ENCODE assay signal across 11 cellular contexts in genomic region chr4:185144601-185145240, GRCh38. TPM values are rescaled to one million over a fixed set of nuclear protein-coding genes. Genes with fewer than 3 reads are reported as not detected.
A peak's percentile ranks its signal among the peaks of the same experiment; 100 is the strongest.
DNase-seq lines count a peak whose midpoint lies in the region; ATAC-seq and TF ChIP-seq lines count a peak whose summit lies in the region.
"Had no signal": no experiment of that assay in that cellular context is flagged by ENCODE, and none has a peak within 500 bp of the region (broad histone marks: within the 10 kb centered on the region; RNA-seq: fewer than 3 reads in every experiment).

No MANE protein-coding gene starts in this region.

- peaks cover 22% of the 10 kb centered on the region for H3K79me2 ChIP-seq in DOHH2 (ENCODE audit: control insufficient read depth, low read length)

- H3K27me3 Mint-ChIP-seq in activated B cell treated with CpG ODN at 0.5 μM for 24 hours: no peaks in the 10 kb centered on the region

- peaks cover 13% of the 10 kb centered on the region for H3K4me1 Mint-ChIP-seq in activated B cell treated with CpG ODN at 0.5 μM for 24 hours

- H3K4me1 ChIP-seq in DOHH2 (ENCODE audit: control insufficient read depth, low read length): peaks cover 20% of the 10 kb centered on the region
- H3K4me1 ChIP-seq in iPS-20b (ENCODE audit: insufficient read depth, low read length): 0 out of 2 replicates have a peak, but pooled peaks cover 4% of the 10 kb centered on the region
- H3K4me1 ChIP-seq in gastrocnemius medialis: peaks cover 69% of the 10 kb centered on the region in 2 donors
- no peaks in the 10 kb centered on the region for H3K4me1 ChIP-seq in A673 (ENCODE audit: insufficient read depth, low read length, poor library complexity, severe bottlenecking)

- in situ Hi-C loops in gastrocnemius medialis (cut with MboI; ENCODE audit: low sequenced_read_pairs in 4 of 4): loop anchor here in 1 of 4 donors (25.0 kb wide), 1 partner anchor 382 kb away; no protein-coding TSS in a partner anchor

- H3K27ac ChIP-seq in DOHH2 (ENCODE audit: low read depth, low read length) (no peak overlapping the region), iPS-20b (ENCODE audit: low read length) (no peak overlapping the region), gastrocnemius medialis (peak overlapping the region; percentile 94 to 99 (median 97)), A673 (ENCODE audit: low read depth, low read length, poor library complexity, severe bottlenecking) (no peak overlapping the region)

- peak overlapping the region; percentile 15 for H3K4me3 Mint-ChIP-seq in activated B cell treated with CpG ODN at 0.5 μM for 24 hours

- ATAC-seq in activated B cell treated with CpG ODN at 0.5 μM for 24 hours (ENCODE audit: low read depth) (no peak), gastrocnemius medialis (no peak), HG03280 (IDR thresholded peaks at IDR 0.05; ENCODE audit: unreplicated experiment) (no peak)

- H3K9me3 Mint-ChIP-seq in activated B cell treated with CpG ODN at 0.5 μM for 24 hours: no peaks in the 10 kb centered on the region

- H3K9me3 ChIP-seq in DOHH2 (ENCODE audit: control insufficient read depth, insufficient read depth, low read length): no peaks in the 10 kb centered on the region
- no peaks in the 10 kb centered on the region for H3K9me3 ChIP-seq in iPS-20b (ENCODE audit: insufficient read depth, low read depth, low read length)
- no peaks in the 10 kb centered on the region for H3K9me3 ChIP-seq in gastrocnemius medialis
- H3K9me3 ChIP-seq in A673 (ENCODE audit: low read depth, low read length, poor library complexity, severe bottlenecking): no peaks in the 10 kb centered on the region

- no peaks in the 10 kb centered on the region for H3K27me3 ChIP-seq in DOHH2 (ENCODE audit: control insufficient read depth, low read length)
- peaks cover 6% of the 10 kb centered on the region; the same call in 1 of the 2 replicates for H3K27me3 ChIP-seq in iPS-20b (ENCODE audit: insufficient read depth, low read length)
- no peaks in the 10 kb centered on the region for H3K27me3 ChIP-seq in gastrocnemius medialis
- H3K27me3 ChIP-seq in A673 (replicated peaks; ENCODE audit: insufficient read depth, low read depth, low read length, poor library complexity): no peaks in the 10 kb centered on the region

- no peaks in the 10 kb centered on the region for H3K9me2 ChIP-seq in DOHH2 (replicated peaks; ENCODE audit: control insufficient read depth, low read length)

- no peak for TF ChIP-seq CTCF in DOHH2 (IDR thresholded peaks at IDR 0.05; ENCODE audit: low read depth, low read length, poor library complexity, severe bottlenecking)
- TF ChIP-seq CTCF in activated B cell treated with CpG ODN at 0.5 μM for 24 hours (IDR thresholded peaks at IDR 0.05): no peak
- TF ChIP-seq CTCF in gastrocnemius medialis (IDR thresholded peaks at IDR 0.05 in 4 of 5, conservative IDR thresholded peaks at IDR 0.05 in 1 of 5): peak in 4 of 5 experiments; percentile 14 to 32 (median 23)
- TF ChIP-seq CTCF in GM20000 (IDR thresholded peaks at IDR 0.05; ENCODE audit: extremely low read depth, missing control alignments): no peak
- TF ChIP-seq CTCF in A673 (conservative IDR thresholded peaks at IDR 0.05; ENCODE audit: low read depth, low read length): no peak

- peaks cover 31% of the 10 kb centered on the region for H3K36me3 ChIP-seq in DOHH2 (ENCODE audit: control insufficient read depth, low read length)
- peaks cover 37% of the 10 kb centered on the region for H3K36me3 ChIP-seq in iPS-20b (ENCODE audit: insufficient read depth, low read depth, low read length)
- peaks cover 0 to 49% of the 10 kb centered on the region in 2 donors for H3K36me3 ChIP-seq in gastrocnemius medialis
- no peaks in the 10 kb centered on the region for H3K36me3 ChIP-seq in A673 (ENCODE audit: insufficient read depth, low read length, poor library complexity, severe bottlenecking)

- 0 out of 2 replicates have a peak overlapping the region, but pooled peaks have one; percentile 18 for H3K9ac ChIP-seq in iPS-20b (ENCODE audit: low read depth, low read length)

- no peak overlapping the region for H3K27ac Mint-ChIP-seq in activated B cell treated with CpG ODN at 0.5 μM for 24 hours

- CTCF ChIA-PET in activated B cell treated with CpG ODN at 0.5 μM for 24 hours (lab: Charles Lee): interaction anchor here (2.4 kb wide), 1 partner anchor 10 kb away, joined by 7 read pairs; no protein-coding TSS in a partner anchor
- CTCF ChIA-PET in A673 (lab: Charles Lee): no interaction called here

- intact Hi-C loops in activated B cell treated with CpG ODN at 0.5 μM for 24 hours (cut with micrococcal nuclease): loop anchor here (5.0 to 10.0 kb wide), 6 partner anchors 317 to 1640 kb away; partner anchors contain the start of genes ACSL1, CENPU, CYP4V2 and ING2
- intact Hi-C loops in gastrocnemius medialis (cut with DNase I; ENCODE audit: low total_unique reads): loop anchor here (2.0 to 10.0 kb wide), 4 partner anchors 38 to 800 kb away; partner anchors contain the start of gene CFAP97
- intact Hi-C loops in A673 (cut with micrococcal nuclease; ENCODE audit: unreplicated experiment): no loop called here

- H3K4me3 ChIP-seq in DOHH2 (ENCODE audit: low read length) (peak overlapping the region; percentile 86), iPS-20b (ENCODE audit: low read length) (peak overlapping the region; percentile 71; the same call in 1 of the 2 replicates), gastrocnemius medialis (peak overlapping the region; percentile 72 to 81 (median 74)), A673 (ENCODE audit: low read depth, low read length, poor library complexity, severe bottlenecking) (no peak overlapping the region)

- TF ChIP-seq POLR2A in gastrocnemius medialis (IDR thresholded peaks at IDR 0.05): no peak

- H3F3A ChIP-seq in DOHH2 (ENCODE audit: control insufficient read depth, insufficient read depth): peaks cover 6% of the 10 kb centered on the region

- no peaks in the 10 kb centered on the region for H4K20me1 ChIP-seq in DOHH2 (ENCODE audit: control insufficient read depth, insufficient read depth, low read depth, low read length)

- H3K4me2 ChIP-seq in DOHH2 (ENCODE audit: low read length): peak overlapping the region; percentile 76

- BruUV-seq in A673 (replicated peaks; lab: Mats Ljungman, UMichigan): no TSS peak

- DNase-seq in activated B cell treated with CpG ODN at 0.5 μM for 24 hours: no peak
- DNase-seq in gastrocnemius medialis: peak in 1 of 2 donors; percentile 57
- no peak for DNase-seq in NCI-H345 treated with DMSO at 0.1 percent for 48 hours (lab: John Stamatoyannopoulos, UW; ENCODE audit: unreplicated experiment)
- DNase-seq in GM20000 (ENCODE audit: low spot score): no peak
- DNase-seq in A673 (ENCODE audit: low spot score): no peak
- DNase-seq: DMS53; NCI-H1694; stimulated activated CD4-positive, alpha-beta T cell treated with anti-CD3 and anti-CD28 coated beads, Interleukin-12 subunit alpha, Interleukin-12 subunit beta, amount 100 ng/mL, for 4 hours had no signal

- POLR2A ChIA-PET in activated B cell treated with CpG ODN at 0.5 μM for 24 hours (lab: Charles Lee): interaction anchor here (0.7 to 2.4 kb wide), 4 partner anchors 8 to 65 kb away, joined by 3 to 13 read pairs (median 4); partner anchors contain the start of gene SNX25
- POLR2A ChIA-PET in A673 (lab: Charles Lee; ENCODE audit: low non-redundant PET): no interaction called here

- H3K36me3 Mint-ChIP-seq in activated B cell treated with CpG ODN at 0.5 μM for 24 hours (ENCODE audit: low read depth): peaks cover 13% of the 10 kb centered on the region

RNA-seq across cellular contexts. Expression of gene SLC25A4, which starts 1.7 kb away (rescaled TPM):
- 8.9 and 9.4 TPM in 2 replicates for total RNA-seq in activated B cell treated with CpG ODN at 0.5 μM for 24 hours
- total RNA-seq in gastrocnemius medialis: 100 to 1,000 TPM; 360 to 914 (median 389) TPM
- 18.6 and 21.9 TPM in 2 replicates for total RNA-seq in A673 (2021)

RNA-seq across cellular contexts. Expression of gene CFAP97, which starts 59.1 kb away (rescaled TPM):
- total RNA-seq in activated B cell treated with CpG ODN at 0.5 μM for 24 hours (42.6 and 44.1 TPM in 2 replicates), gastrocnemius medialis (10 to 100 TPM in 2 of 4 donors, 1 to 10 TPM in 2; 6.5 to 14.1 (median 10.8) TPM), A673 (2021) (28.9 and 35.1 TPM in 2 replicates)

Comparison
In these comparisons a context has a peak if more than half of its experiments do, and no peak if none do; other contexts are left out.
1. H3K27ac ChIP-seq: peak in gastrocnemius medialis (4 of 4); none in DOHH2 (single experiment), iPS-20b (single experiment) and A673 (single experiment).
2. CTCF ChIP-seq: peak in gastrocnemius medialis (4 of 5); none in DOHH2 (single experiment), activated B cell treated with CpG ODN at 0.5 μM for 24 hours (single experiment), GM20000 (single experiment) and A673 (single experiment).
3. RNA of gene SLC25A4, which starts 1.7 kb away (total RNA-seq): 360 to 914 TPM in gastrocnemius medialis; 18.6 to 21.9 TPM in A673 and 8.9 to 9.4 TPM in activated B cell treated with CpG ODN at 0.5 μM for 24 hours; every median in the first group is over 10 times any median in the second.